ENCODE assay signal across 1 cellular context in genomic region chr4:157180268-157180667, GRCh38.
TF ChIP-seq lines count a peak whose summit lies in the region.
"Not testable (repeated sequence)": the region's sequence is repeated elsewhere in the genome, so short reads cannot be mapped to it uniquely, and the experiment has no call there.

No MANE protein-coding gene starts in this region.

TF ChIP-seq in HepG2, 621 proteins besides CTCF, POLR2A, EP300 and RAD21 (continued from another document):
- not testable (repeated sequence) for TF ChIP-seq FOXA1 (IDR thresholded peaks at IDR 0.05)
- TF ChIP-seq FOXA1 (CRISPR knock-in tag; IDR thresholded peaks at IDR 0.05) (peak; percentile 56; the same call in 1 of the 2 replicates), ZNF281 (CRISPR knock-in tag; IDR thresholded peaks at IDR 0.05; ENCODE audit: borderline replicate concordance) (peak; percentile 81; the same call in 1 of the 2 replicates)
TF ChIP-seq in HepG2: peak in this region for 4; not testable (repeated sequence) for 617.
